22 cellular contexts compared by ENCODE assay signal in genomic region chr6:126811307-126811706, GRCh38.
DNase-seq lines count a peak whose midpoint lies in the region; ATAC-seq and TF ChIP-seq lines count a peak whose summit lies in the region.
"Had no signal": no experiment of that assay in that cellular context is flagged by ENCODE, and none has a peak within 500 bp of the region (broad histone marks: within the 10 kb centered on the region; RNA-seq: fewer than 3 reads in every experiment).

No MANE protein-coding gene starts in this region.

- ATAC-seq in Right ventricle myocardium inferior, result peak; percentile 60
- ATAC-seq in left lobe of liver, result peak; percentile 94
- no peak for ATAC-seq in GM18867 (IDR thresholded peaks at IDR 0.05; ENCODE audit: unreplicated experiment)
- no peak for ATAC-seq in GM18505 (IDR thresholded peaks at IDR 0.05; ENCODE audit: unreplicated experiment)
- ATAC-seq: foreskin keratinocyte; Panc1; stimulated activated naive B cell treated with anti-CD40 and anti-IgM and Interleukin-4, amounts not matched to agents 10 μg/mL and 1 μg/mL and 100 μg/mL, for 72 hours; upper lobe of right lung had no signal

- H3K27me3 ChIP-seq in left ventricle myocardium inferior (ENCODE audit: low read depth), result peaks cover 17% of the 10 kb centered on the region
- H3K27me3 ChIP-seq: upper lobe of right lung had no signal

- no peak for TF ChIP-seq CTCF in left ventricle myocardium inferior (IDR thresholded peaks at IDR 0.05; ENCODE audit: borderline replicate concordance)

- H3K4me1 ChIP-seq in left ventricle myocardium inferior, result no peaks in the 10 kb centered on the region
- H3K4me1 ChIP-seq: foreskin keratinocyte had no signal

- no peak for DNase-seq in Right ventricle myocardium inferior (ENCODE audit: missing footprints)
- no peak for DNase-seq in left ventricle myocardium inferior
- peak; percentile 68 for DNase-seq in dermis blood vessel endothelial cell
- DNase-seq in left lobe of liver (ENCODE audit: low spot score), result no peak
- DNase-seq in stromal cell of bone marrow (ENCODE audit: low read depth), result peak; percentile 80
- no peak for DNase-seq in DMS53 treated with DMSO at 0.1 percent for 48 hours (lab: John Stamatoyannopoulos, UW; ENCODE audit: unreplicated experiment)
- DNase-seq: 8988T; activated CD4-positive, alpha-beta T cell treated with anti-CD3 and anti-CD28 coated beads, Interleukin-2, amount 50 U/mL, for 1 hour; activated naive CD4-positive, alpha-beta T cell treated with Interleukin-2 at 50 U/mL for 16 hours; DMS53; foreskin keratinocyte; H9; left cardiac atrium; NCI-H1105; NCI-H748 treated with DMSO at 0.1 percent for 48 hours; stimulated activated CD4-positive, alpha-beta T cell treated with anti-CD3 and anti-CD28 coated beads, Interleukin-15, amount 100 ng/mL, for 24 hours; stimulated activated naive B cell treated with anti-CD40 and anti-IgM and Interleukin-4, amounts not matched to agents 10 μg/mL and 1 μg/mL and 100 μg/mL, for 72 hours; upper lobe of right lung had no signal

- no peaks in the 10 kb centered on the region for H3K9me3 ChIP-seq in left ventricle myocardium inferior (replicated peaks)
- H3K9me3 ChIP-seq: upper lobe of right lung had no signal

- no peak overlapping the region for H3K4me3 ChIP-seq in left ventricle myocardium inferior
- H3K4me3 ChIP-seq: upper lobe of right lung had no signal

- intact Hi-C loops in Right ventricle myocardium inferior (cut with DNase I) (no loop called here), left ventricle myocardium inferior (cut with micrococcal nuclease) (no loop called here)

- TF ChIP-seq POLR2A in GM18505 (IDR thresholded peaks at IDR 0.05; ENCODE audit: borderline replicate concordance, extremely low read depth, insufficient read depth, insufficient read length), result no peak

- H3K36me3 ChIP-seq in left ventricle myocardium inferior, result no peaks in the 10 kb centered on the region
- H3K36me3 ChIP-seq: upper lobe of right lung had no signal

- no peak overlapping the region for H3K27ac ChIP-seq in left ventricle myocardium inferior (replicated peaks)
- H3K27ac ChIP-seq: foreskin keratinocyte, KMS-11, upper lobe of right lung had no signal

Comparison
In these comparisons a context has a peak if more than half of its experiments do, and no peak if none do; other contexts are left out.
1. ATAC-seq: peak in Right ventricle myocardium inferior (single experiment) and left lobe of liver (single experiment); none in GM18867 (single experiment) and GM18505 (single experiment).
2. DNase-seq: peak in dermis blood vessel endothelial cell (single experiment) and stromal cell of bone marrow (single experiment); none in Right ventricle myocardium inferior (single experiment), left ventricle myocardium inferior (single experiment), left lobe of liver (single experiment) and DMS53 treated with DMSO at 0.1 percent for 48 hours (single experiment).